In genomic region chr2:210623506-210623905, GRCh38 we compare ENCODE assay signal across 24 cellular contexts.
"Had no signal": no experiment of that assay in that cellular context is flagged by ENCODE, and none has a peak within 500 bp of the region (broad histone marks: within the 10 kb centered on the region; RNA-seq: fewer than 3 reads in every experiment).

No MANE protein-coding gene starts in this region.

- H3K27me3 Mint-ChIP-seq: activated CD4-positive, alpha-beta memory T cell treated with anti-CD3 and anti-CD28 coated beads, Interleukin-2, amount 10 ng/mL, durations not matched to agents 7 days and 5 days; activated CD4-positive, alpha-beta T cell treated with anti-CD3 and anti-CD28 coated beads, Interleukin-2, amount 10 ng/mL, durations not matched to agents 24 days and 14 days; activated CD8-positive, alpha-beta memory T cell treated with anti-CD3 and anti-CD28 coated beads, Interleukin-2, amount 10 ng/mL, durations not matched to agents 7 days and 5 days; activated naive CD4-positive, alpha-beta T cell treated with anti-CD3 and anti-CD28 coated beads, Interleukin-2, amount 10 ng/mL, durations not matched to agents 7 days and 5 days; activated naive CD8-positive, alpha-beta T cell treated with anti-CD3 and anti-CD28 coated beads, Interleukin-2, amount 50 U/mL, for 24 hours; progenitor cell of endocrine pancreas; T-cell had no signal

- ATAC-seq: activated CD4-positive, CD25-positive, alpha-beta regulatory T cell treated with anti-CD3 and anti-CD28 coated beads, Interleukin-2, amount 50 U/mL, for 24 hours; activated CD8-positive, alpha-beta memory T cell treated with anti-CD3 and anti-CD28 coated beads, Interleukin-2, amount 10 ng/mL, durations not matched to agents 7 days and 5 days; activated naive CD8-positive, alpha-beta T cell treated with anti-CD3 and anti-CD28 coated beads, Interleukin-2, amount 50 U/mL, for 24 hours; body of pancreas; esophagus mucosa; left cardiac atrium; naive thymus-derived CD8-positive, alpha-beta T cell; T-cell had no signal

- H3K4me1 Mint-ChIP-seq: activated CD4-positive, alpha-beta memory T cell treated with anti-CD3 and anti-CD28 coated beads, Interleukin-2, amount 10 ng/mL, durations not matched to agents 7 days and 5 days; activated CD4-positive, alpha-beta T cell treated with anti-CD3 and anti-CD28 coated beads, Interleukin-2, amount 10 ng/mL, durations not matched to agents 24 days and 14 days; activated CD8-positive, alpha-beta memory T cell treated with anti-CD3 and anti-CD28 coated beads, Interleukin-2, amount 10 ng/mL, durations not matched to agents 7 days and 5 days; activated naive CD4-positive, alpha-beta T cell treated with anti-CD3 and anti-CD28 coated beads, Interleukin-2, amount 10 ng/mL, durations not matched to agents 7 days and 5 days; activated naive CD8-positive, alpha-beta T cell treated with anti-CD3 and anti-CD28 coated beads, Interleukin-2, amount 50 U/mL, for 24 hours; naive thymus-derived CD8-positive, alpha-beta T cell; T-cell had no signal

- H3K4me3 Mint-ChIP-seq: activated CD4-positive, alpha-beta memory T cell treated with anti-CD3 and anti-CD28 coated beads, Interleukin-2, amount 10 ng/mL, durations not matched to agents 7 days and 5 days; activated CD4-positive, alpha-beta T cell treated with anti-CD3 and anti-CD28 coated beads, Interleukin-2, amount 10 ng/mL, durations not matched to agents 24 days and 14 days; activated CD8-positive, alpha-beta memory T cell treated with anti-CD3 and anti-CD28 coated beads, Interleukin-2, amount 10 ng/mL, durations not matched to agents 7 days and 5 days; activated naive CD4-positive, alpha-beta T cell treated with anti-CD3 and anti-CD28 coated beads, Interleukin-2, amount 10 ng/mL, durations not matched to agents 7 days and 5 days; activated naive CD8-positive, alpha-beta T cell treated with anti-CD3 and anti-CD28 coated beads, Interleukin-2, amount 50 U/mL, for 24 hours; naive thymus-derived CD8-positive, alpha-beta T cell; T-cell; T-helper 2 cell treated with Interferon-gamma antibody and Interleukin-4, amounts not matched to agents 5 μg/mL and 100 μg/mL, for 36 hours had no signal

- H3K27ac Mint-ChIP-seq: activated CD4-positive, alpha-beta memory T cell treated with anti-CD3 and anti-CD28 coated beads, Interleukin-2, amount 10 ng/mL, durations not matched to agents 7 days and 5 days; activated CD4-positive, alpha-beta T cell treated with anti-CD3 and anti-CD28 coated beads, Interleukin-2, amount 10 ng/mL, durations not matched to agents 24 days and 14 days; activated CD8-positive, alpha-beta memory T cell treated with anti-CD3 and anti-CD28 coated beads, Interleukin-2, amount 10 ng/mL, durations not matched to agents 7 days and 5 days; activated naive CD4-positive, alpha-beta T cell treated with anti-CD3 and anti-CD28 coated beads, Interleukin-2, amount 10 ng/mL, durations not matched to agents 7 days and 5 days; activated naive CD8-positive, alpha-beta T cell treated with anti-CD3 and anti-CD28 coated beads, Interleukin-2, amount 50 U/mL, for 24 hours; naive thymus-derived CD8-positive, alpha-beta T cell; progenitor cell of endocrine pancreas; T-cell; T-helper 2 cell treated with Interferon-gamma antibody and Interleukin-4, amounts not matched to agents 5 μg/mL and 100 μg/mL, for 36 hours had no signal

- H3K36me3 Mint-ChIP-seq: activated CD8-positive, alpha-beta memory T cell treated with anti-CD3 and anti-CD28 coated beads, Interleukin-2, amount 10 ng/mL, durations not matched to agents 7 days and 5 days; activated naive CD4-positive, alpha-beta T cell treated with anti-CD3 and anti-CD28 coated beads, Interleukin-2, amount 10 ng/mL, durations not matched to agents 7 days and 5 days; naive thymus-derived CD8-positive, alpha-beta T cell; T-cell had no signal

- DNase-seq: activated CD4-positive, alpha-beta memory T cell treated with anti-CD3 and anti-CD28 coated beads, Interleukin-2, amount 10 ng/mL, durations not matched to agents 7 days and 5 days; activated CD4-positive, alpha-beta T cell treated with anti-CD3 and anti-CD28 coated beads, Interleukin-2, amount 10 ng/mL, durations not matched to agents 24 days and 14 days; activated CD8-positive, alpha-beta memory T cell treated with anti-CD3 and anti-CD28 coated beads, Interleukin-2, amount 10 ng/mL, durations not matched to agents 7 days and 5 days; activated effector memory CD4-positive, alpha-beta T cell treated with anti-CD3 and anti-CD28 coated beads, Interleukin-2, amount 50 U/mL, for 16 hours; activated naive CD4-positive, alpha-beta T cell treated with anti-CD3 and anti-CD28 coated beads, Interleukin-2, amount 10 ng/mL, durations not matched to agents 7 days and 5 days; activated naive CD8-positive, alpha-beta T cell treated with anti-CD3 and anti-CD28 coated beads, Interleukin-2, amount 50 U/mL, for 24 hours; activated T-cell treated with anti-CD3 and anti-CD28 coated beads for 4 hours; body of pancreas; central memory CD4-positive, alpha-beta T cell; effector memory CD4-positive, alpha-beta T cell; foreskin melanocyte; glutamatergic neuron; left cardiac atrium; naive thymus-derived CD8-positive, alpha-beta T cell; spleen; stimulated activated CD4-positive, alpha-beta T cell treated with anti-CD3 and anti-CD28 coated beads, Interleukin-4, amount 100 ng/mL, for 1 hour; stimulated activated naive CD4-positive, alpha-beta T cell; T-cell; testis; upper lobe of left lung had no signal

- H3K9me3 Mint-ChIP-seq: activated CD4-positive, alpha-beta memory T cell treated with anti-CD3 and anti-CD28 coated beads, Interleukin-2, amount 10 ng/mL, durations not matched to agents 7 days and 5 days; activated CD4-positive, alpha-beta T cell treated with anti-CD3 and anti-CD28 coated beads, Interleukin-2, amount 10 ng/mL, durations not matched to agents 24 days and 14 days; activated naive CD4-positive, alpha-beta T cell treated with anti-CD3 and anti-CD28 coated beads, Interleukin-2, amount 10 ng/mL, durations not matched to agents 7 days and 5 days; activated naive CD8-positive, alpha-beta T cell treated with anti-CD3 and anti-CD28 coated beads, Interleukin-2, amount 50 U/mL, for 24 hours; naive thymus-derived CD8-positive, alpha-beta T cell; T-cell; T-helper 2 cell treated with Interferon-gamma antibody and Interleukin-4, amounts not matched to agents 5 μg/mL and 100 μg/mL, for 36 hours had no signal
